In the genomic region with DNA sequence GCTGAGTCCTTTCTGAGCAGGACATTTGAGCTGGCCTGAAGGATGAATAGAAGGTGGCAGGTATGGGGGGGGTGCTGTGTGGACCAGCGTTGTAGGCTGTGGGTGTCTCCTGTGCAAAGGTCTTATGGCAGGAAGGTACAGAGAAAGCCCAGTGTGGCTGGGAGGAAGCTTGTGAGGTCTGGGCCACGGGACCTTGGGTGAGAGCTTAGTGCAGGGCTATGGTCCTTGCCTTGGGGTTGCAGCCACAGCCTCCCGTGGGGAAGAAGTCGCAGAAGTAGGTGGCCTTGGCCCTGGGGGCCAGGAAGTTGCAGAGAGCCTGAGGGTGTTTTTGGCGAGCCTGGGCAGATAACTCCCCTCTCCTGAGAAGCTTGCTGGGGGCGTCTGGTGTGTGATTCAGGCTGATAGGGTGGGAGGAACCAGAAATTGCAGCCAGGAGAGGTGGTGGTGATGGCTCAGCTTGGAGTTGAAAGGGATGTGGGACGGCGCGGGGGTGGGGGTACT, we compare ENCODE assay signal across 8 cellular contexts.
DNase-seq lines count a peak whose midpoint lies in the region; ATAC-seq and TF ChIP-seq lines count a peak whose summit lies in the region.

No MANE protein-coding gene starts in this region.

- H3K27ac ChIP-seq in cingulate gyrus (ENCODE audit: low read depth, low read length) (peak overlapping the region; percentile 65), muscle layer of colon (ENCODE audit: low read depth, low read length) (peak overlapping the region; percentile 68)

- peaks cover 24% of the 10 kb centered on the region for H3K4me1 ChIP-seq in muscle layer of colon (ENCODE audit: insufficient read depth, low read length)

- no peak overlapping the region for H3K9ac ChIP-seq in muscle layer of colon (ENCODE audit: low read length)

- H3K27me3 ChIP-seq in GM06990 (replicated peaks; ENCODE audit: control insufficient read depth, insufficient read depth, low read length) = no peaks in the 10 kb centered on the region
- H3K27me3 ChIP-seq in muscle layer of colon (ENCODE audit: control insufficient read depth in 1 of 2, insufficient read depth in 2 of 2, low read length in 2 of 2) = peaks cover 0 to 24% of the 10 kb centered on the region in 2 donors

- ATAC-seq in GM19324 (IDR thresholded peaks at IDR 0.05; ENCODE audit: low FRiP score, unreplicated experiment) = no peak
- ATAC-seq in GM21786 (IDR thresholded peaks at IDR 0.05; ENCODE audit: unreplicated experiment) = no peak
- ATAC-seq in GM19467 (IDR thresholded peaks at IDR 0.05; ENCODE audit: unreplicated experiment) = no peak
- no peak for ATAC-seq in GM19455 (IDR thresholded peaks at IDR 0.05; ENCODE audit: unreplicated experiment)

- no peak for TF ChIP-seq CTCF in GM06990 (IDR thresholded peaks at IDR 0.05; ENCODE audit: insufficient read depth, low read length, poor library complexity, severe bottlenecking)

- H3K36me3 ChIP-seq in GM06990 (ENCODE audit: control insufficient read depth, insufficient read depth, low read length) (peaks cover 6% of the 10 kb centered on the region; the same call in 1 of the 2 replicates), muscle layer of colon (ENCODE audit: insufficient read depth, low read length) (no peaks in the 10 kb centered on the region)

- H3K9me3 ChIP-seq in muscle layer of colon (ENCODE audit: low read length) = no peaks in the 10 kb centered on the region

- DNase-seq in GM06990 (ENCODE audit: extremely low read depth, insufficient read length) (no peak), OCI-M1 (lab: John Stamatoyannopoulos, UW) (peak; percentile 79)

- H3K4me3 ChIP-seq in GM06990 (replicated peaks; ENCODE audit: low read depth, low read length) (peak overlapping the region; percentile 88), muscle layer of colon (ENCODE audit: low read depth in 1 of 2, low read length in 2 of 2) (peak overlapping the region; percentile 0 to 40)
